10 cellular contexts compared by ENCODE assay signal in the genomic region with DNA sequence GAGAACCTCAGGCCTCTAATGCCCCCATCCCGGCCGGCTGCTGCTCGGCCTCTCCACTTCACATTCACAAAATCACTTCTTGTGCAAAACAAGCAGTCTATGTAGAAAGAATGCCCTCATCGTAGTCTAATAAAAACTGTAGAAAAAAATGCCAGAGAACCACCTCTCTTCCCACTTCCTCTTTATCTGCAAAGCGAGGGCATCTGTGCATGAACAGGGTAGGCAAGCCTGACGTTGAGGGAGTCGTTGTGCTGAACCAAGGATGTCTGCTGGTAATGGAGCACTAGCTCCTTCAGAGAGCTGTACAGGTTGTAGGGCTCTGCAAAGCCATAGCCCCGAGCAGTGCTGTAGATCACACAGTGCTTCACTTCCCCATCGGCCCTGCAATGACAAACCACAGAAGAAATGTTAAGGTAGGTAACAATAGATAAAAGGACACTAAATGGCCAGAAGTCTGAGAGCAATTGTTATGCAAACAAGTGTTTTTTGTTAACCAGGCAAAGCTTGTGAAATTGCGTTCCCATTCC.
A peak's percentile ranks its signal among the peaks of the same experiment; 100 is the strongest.
DNase-seq lines count a peak whose midpoint lies in the region; ATAC-seq and TF ChIP-seq lines count a peak whose summit lies in the region.
"Had no signal": no experiment of that assay in that cellular context is flagged by ENCODE, and none has a peak within 500 bp of the region (broad histone marks: within the 10 kb centered on the region; RNA-seq: fewer than 3 reads in every experiment).

No MANE protein-coding gene starts in this region.

- H3K4me1 Mint-ChIP-seq in activated CD8-positive, alpha-beta memory T cell treated with anti-CD3 and anti-CD28 coated beads, Interleukin-2, amount 10 ng/mL, durations not matched to agents 7 days and 5 days = peaks cover 7% of the 10 kb centered on the region
- peaks cover 7% of the 10 kb centered on the region for H3K4me1 Mint-ChIP-seq in stimulated activated naive CD8-positive, alpha-beta T cell treated with anti-CD3 and anti-CD28 coated beads, Interleukin-15, Interleukin-2, amounts not matched to agents 100 ng/mL and 50 ng/mL, for 24 hours (ENCODE audit: low read depth)

- TF ChIP-seq CTCF in Peyer's patch (IDR thresholded peaks at IDR 0.05) = no peak
- TF ChIP-seq CTCF in gastrocnemius medialis (IDR thresholded peaks at IDR 0.05 in 4 of 5, conservative IDR thresholded peaks at IDR 0.05 in 1 of 5) = no peak

- H3K27ac Mint-ChIP-seq in activated CD8-positive, alpha-beta memory T cell treated with anti-CD3 and anti-CD28 coated beads, Interleukin-2, amount 10 ng/mL, durations not matched to agents 7 days and 5 days = no peak overlapping the region
- H3K27ac Mint-ChIP-seq in stimulated activated naive CD8-positive, alpha-beta T cell treated with anti-CD3 and anti-CD28 coated beads, Interleukin-15, Interleukin-2, amounts not matched to agents 100 ng/mL and 50 ng/mL, for 24 hours = peak overlapping the region; percentile 15

- H3K4me1 ChIP-seq in Peyer's patch (peaks cover 0 to 18% (median 0%) of the 10 kb centered on the region in 4 donors), gastrocnemius medialis (peaks cover 36 to 46% of the 10 kb centered on the region in 2 donors)
- H3K4me1 ChIP-seq: A549 had no signal

- CTCF ChIA-PET in activated CD8-positive, alpha-beta memory T cell treated with anti-CD3 and anti-CD28 coated beads, Interleukin-2, amount 10 ng/mL, durations not matched to agents 7 days and 5 days (lab: Charles Lee) = interaction anchor here (0.6 to 1.1 kb wide), 2 partner anchors 10 to 180 kb away, joined by 3 read pairs; no protein-coding TSS in a partner anchor

- DNase-seq in activated CD8-positive, alpha-beta memory T cell treated with anti-CD3 and anti-CD28 coated beads, Interleukin-2, amount 10 ng/mL, durations not matched to agents 7 days and 5 days = no peak
- DNase-seq in activated CD8-positive, alpha-beta memory T cell treated with anti-CD3 and anti-CD28 coated beads for 24 hours = no peak
- peak in 2 of 3 donors; percentile 71 to 78 for DNase-seq in Peyer's patch
- DNase-seq in gastrocnemius medialis = no peak
- no peak for DNase-seq in stimulated activated naive CD4-positive, alpha-beta T cell treated with Interleukin-2 at 50 U/mL for 16 hours (lab: John Stamatoyannopoulos, UW)
- no peak for DNase-seq in 8988T
- DNase-seq: amygdala had no signal

- H3K36me3 ChIP-seq in Peyer's patch (no peaks in the 10 kb centered on the region), gastrocnemius medialis (no peaks in the 10 kb centered on the region)

- peak; percentile 27 for ATAC-seq in activated CD8-positive, alpha-beta memory T cell treated with anti-CD3 and anti-CD28 coated beads, Interleukin-2, amount 10 ng/mL, durations not matched to agents 7 days and 5 days
- ATAC-seq in HG03045 (IDR thresholded peaks at IDR 0.05; ENCODE audit: unreplicated experiment) = peak; percentile 77
- ATAC-seq in gastrocnemius medialis = no peak
- ATAC-seq: A549 had no signal

- no peak for TF ChIP-seq POLR2A in Peyer's patch (IDR thresholded peaks at IDR 0.05)
- TF ChIP-seq POLR2A in gastrocnemius medialis (IDR thresholded peaks at IDR 0.05) = no peak

- H3K4me3 Mint-ChIP-seq in activated CD8-positive, alpha-beta memory T cell treated with anti-CD3 and anti-CD28 coated beads, Interleukin-2, amount 10 ng/mL, durations not matched to agents 7 days and 5 days = no peak overlapping the region
- no peak overlapping the region for H3K4me3 Mint-ChIP-seq in stimulated activated naive CD8-positive, alpha-beta T cell treated with anti-CD3 and anti-CD28 coated beads, Interleukin-15, Interleukin-2, amounts not matched to agents 100 ng/mL and 50 ng/mL, for 24 hours

- H3K9me3 Mint-ChIP-seq in activated CD8-positive, alpha-beta memory T cell treated with anti-CD3 and anti-CD28 coated beads, Interleukin-2, amount 10 ng/mL, durations not matched to agents 7 days and 5 days (ENCODE audit: low read depth) = no peaks in the 10 kb centered on the region
- no peaks in the 10 kb centered on the region for H3K9me3 Mint-ChIP-seq in stimulated activated naive CD8-positive, alpha-beta T cell treated with anti-CD3 and anti-CD28 coated beads, Interleukin-15, Interleukin-2, amounts not matched to agents 100 ng/mL and 50 ng/mL, for 24 hours

- intact Hi-C loops in gastrocnemius medialis (cut with DNase I; ENCODE audit: low total_unique reads) = no loop called here

- H3K27ac ChIP-seq in Peyer's patch = peak overlapping the region in 1 of 4 donors; percentile 55
- H3K27ac ChIP-seq in gastrocnemius medialis = no peak overlapping the region
- H3K27ac ChIP-seq: A549 had no signal

- H3K36me3 Mint-ChIP-seq in activated CD8-positive, alpha-beta memory T cell treated with anti-CD3 and anti-CD28 coated beads, Interleukin-2, amount 10 ng/mL, durations not matched to agents 7 days and 5 days = no peaks in the 10 kb centered on the region
- H3K36me3 Mint-ChIP-seq in stimulated activated naive CD8-positive, alpha-beta T cell treated with anti-CD3 and anti-CD28 coated beads, Interleukin-15, Interleukin-2, amounts not matched to agents 100 ng/mL and 50 ng/mL, for 24 hours (ENCODE audit: low read depth) = no peaks in the 10 kb centered on the region

- no peaks in the 10 kb centered on the region for H3K9me3 ChIP-seq in Peyer's patch
- H3K9me3 ChIP-seq in gastrocnemius medialis = no peaks in the 10 kb centered on the region
- H3K9me3 ChIP-seq: A549 had no signal

- in situ Hi-C loops in gastrocnemius medialis (cut with MboI; ENCODE audit: low sequenced_read_pairs in 4 of 4) = no loop called here

- H3K4me3 ChIP-seq in Peyer's patch (no peak overlapping the region), gastrocnemius medialis (no peak overlapping the region)
- H3K4me3 ChIP-seq: A549 had no signal

- H3K27me3 Mint-ChIP-seq in activated CD8-positive, alpha-beta memory T cell treated with anti-CD3 and anti-CD28 coated beads, Interleukin-2, amount 10 ng/mL, durations not matched to agents 7 days and 5 days = peaks cover under 1% of the 10 kb centered on the region
- no peaks in the 10 kb centered on the region for H3K27me3 Mint-ChIP-seq in stimulated activated naive CD8-positive, alpha-beta T cell treated with anti-CD3 and anti-CD28 coated beads, Interleukin-15, Interleukin-2, amounts not matched to agents 100 ng/mL and 50 ng/mL, for 24 hours

- no peaks in the 10 kb centered on the region for H3K27me3 ChIP-seq in Peyer's patch
- H3K27me3 ChIP-seq in gastrocnemius medialis = no peaks in the 10 kb centered on the region

Comparison
In these comparisons a context has a peak if more than half of its experiments do, and no peak if none do; other contexts are left out.
1. ATAC-seq: peak in activated CD8-positive, alpha-beta memory T cell treated with anti-CD3 and anti-CD28 coated beads, Interleukin-2, amount 10 ng/mL, durations not matched to agents 7 days and 5 days (single experiment) and HG03045 (single experiment); none in gastrocnemius medialis (0 of 2).
2. DNase-seq: peak in Peyer's patch (2 of 3); none in activated CD8-positive, alpha-beta memory T cell treated with anti-CD3 and anti-CD28 coated beads, Interleukin-2, amount 10 ng/mL, durations not matched to agents 7 days and 5 days (single experiment), activated CD8-positive, alpha-beta memory T cell treated with anti-CD3 and anti-CD28 coated beads for 24 hours (single experiment), gastrocnemius medialis (0 of 2), stimulated activated naive CD4-positive, alpha-beta T cell treated with Interleukin-2 at 50 U/mL for 16 hours (single experiment) and 8988T (single experiment).